1 cellular context compared by ENCODE assay signal in the genomic region with DNA sequence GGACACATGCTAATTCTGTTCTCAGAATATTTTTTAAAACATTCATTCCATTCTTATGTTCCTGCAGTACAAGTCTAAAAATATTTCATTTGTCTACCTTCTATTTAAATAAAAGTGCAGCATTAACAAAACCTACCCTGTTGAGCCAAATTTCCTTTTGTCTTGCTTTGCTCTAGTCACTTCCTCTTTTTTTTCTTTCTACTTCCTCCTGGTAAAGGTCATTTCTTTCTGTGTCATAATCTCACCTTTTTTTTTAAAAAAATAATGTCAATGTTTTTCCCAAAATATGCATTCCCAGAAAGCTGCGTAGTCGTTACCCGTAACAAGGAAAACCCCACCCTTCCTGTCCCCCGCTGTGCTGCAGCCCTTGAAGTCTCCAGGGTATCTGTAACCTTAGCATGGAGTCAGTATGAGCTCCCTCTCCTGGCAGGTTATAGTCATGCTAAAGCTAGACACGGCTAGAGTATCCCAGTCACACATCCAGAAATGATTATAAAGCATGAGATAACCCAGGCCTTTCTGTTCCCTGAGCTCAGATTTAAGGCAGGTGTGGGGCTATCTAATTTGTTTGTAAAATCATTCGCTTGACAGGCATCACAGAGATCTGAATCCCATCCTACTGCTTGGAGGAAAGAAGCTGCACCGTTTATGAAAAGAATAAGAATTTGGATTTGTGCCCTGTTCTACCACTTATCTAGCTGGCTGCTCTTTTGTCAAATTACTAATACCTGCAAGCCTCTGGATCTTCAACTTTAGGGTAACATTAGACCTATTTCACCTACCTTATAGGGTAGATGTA.
TF ChIP-seq lines count a peak whose summit lies in the region.

No MANE protein-coding gene starts in this region.

TF ChIP-seq in HepG2, 621 proteins besides CTCF, POLR2A, EP300 and RAD21 (continued from another document and continues in another):
- TF ChIP-seq, protein P1, sequence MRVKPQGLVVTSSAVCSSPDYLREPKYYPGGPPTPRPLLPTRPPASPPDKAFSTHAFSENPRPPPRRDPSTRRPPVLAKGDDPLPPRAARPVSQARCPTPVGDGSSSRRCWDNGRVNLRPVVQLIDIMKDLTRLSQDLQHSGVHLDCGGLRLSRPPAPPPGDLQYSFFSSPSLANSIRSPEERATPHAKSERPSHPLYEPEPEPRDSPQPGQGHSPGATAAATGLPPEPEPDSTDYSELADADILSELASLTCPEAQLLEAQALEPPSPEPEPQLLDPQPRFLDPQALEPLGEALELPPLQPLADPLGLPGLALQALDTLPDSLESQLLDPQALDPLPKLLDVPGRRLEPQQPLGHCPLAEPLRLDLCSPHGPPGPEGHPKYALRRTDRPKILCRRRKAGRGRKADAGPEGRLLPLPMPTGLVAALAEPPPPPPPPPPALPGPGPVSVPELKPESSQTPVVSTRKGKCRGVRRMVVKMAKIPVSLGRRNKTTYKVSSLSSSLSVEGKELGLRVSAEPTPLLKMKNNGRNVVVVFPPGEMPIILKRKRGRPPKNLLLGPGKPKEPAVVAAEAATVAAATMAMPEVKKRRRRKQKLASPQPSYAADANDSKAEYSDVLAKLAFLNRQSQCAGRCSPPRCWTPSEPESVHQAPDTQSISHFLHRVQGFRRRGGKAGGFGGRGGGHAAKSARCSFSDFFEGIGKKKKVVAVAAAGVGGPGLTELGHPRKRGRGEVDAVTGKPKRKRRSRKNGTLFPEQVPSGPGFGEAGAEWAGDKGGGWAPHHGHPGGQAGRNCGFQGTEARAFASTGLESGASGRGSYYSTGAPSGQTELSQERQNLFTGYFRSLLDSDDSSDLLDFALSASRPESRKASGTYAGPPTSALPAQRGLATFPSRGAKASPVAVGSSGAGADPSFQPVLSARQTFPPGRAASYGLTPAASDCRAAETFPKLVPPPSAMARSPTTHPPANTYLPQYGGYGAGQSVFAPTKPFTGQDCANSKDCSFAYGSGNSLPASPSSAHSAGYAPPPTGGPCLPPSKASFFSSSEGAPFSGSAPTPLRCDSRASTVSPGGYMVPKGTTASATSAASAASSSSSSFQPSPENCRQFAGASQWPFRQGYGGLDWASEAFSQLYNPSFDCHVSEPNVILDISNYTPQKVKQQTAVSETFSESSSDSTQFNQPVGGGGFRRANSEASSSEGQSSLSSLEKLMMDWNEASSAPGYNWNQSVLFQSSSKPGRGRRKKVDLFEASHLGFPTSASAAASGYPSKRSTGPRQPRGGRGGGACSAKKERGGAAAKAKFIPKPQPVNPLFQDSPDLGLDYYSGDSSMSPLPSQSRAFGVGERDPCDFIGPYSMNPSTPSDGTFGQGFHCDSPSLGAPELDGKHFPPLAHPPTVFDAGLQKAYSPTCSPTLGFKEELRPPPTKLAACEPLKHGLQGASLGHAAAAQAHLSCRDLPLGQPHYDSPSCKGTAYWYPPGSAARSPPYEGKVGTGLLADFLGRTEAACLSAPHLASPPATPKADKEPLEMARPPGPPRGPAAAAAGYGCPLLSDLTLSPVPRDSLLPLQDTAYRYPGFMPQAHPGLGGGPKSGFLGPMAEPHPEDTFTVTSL (CRISPR knock-in tag; IDR thresholded peaks at IDR 0.05; ENCODE audit: borderline replicate concordance), result peak; percentile 17; the same call in 1 of the 2 replicates
- TF ChIP-seq TCF12 (IDR thresholded peaks at IDR 0.05) (no peak), TCF12 (CRISPR knock-in tag; IDR thresholded peaks at IDR 0.05) (no peak), STAG1 (CRISPR knock-in tag; IDR thresholded peaks at IDR 0.05) (peak; percentile 81), PHF8 (CRISPR knock-in tag; IDR thresholded peaks at IDR 0.05) (peak; percentile 34; the same call in 1 of the 2 replicates), SAP130 (CRISPR knock-in tag; IDR thresholded peaks at IDR 0.05; ENCODE audit: low read depth) (peak; percentile 33; the same call in 1 of the 2 replicates), MBD4 (IDR thresholded peaks at IDR 0.05; ENCODE audit: borderline replicate concordance, low read length) (no peak), FOSL2 (CRISPR knock-in tag; IDR thresholded peaks at IDR 0.05) (peak; percentile 28; the same call in 1 of the 2 replicates), ATF1 (CRISPR knock-in tag; IDR thresholded peaks at IDR 0.05) (no peak), DMAP1 (CRISPR knock-in tag; IDR thresholded peaks at IDR 0.05) (no peak), SMC3 (IDR thresholded peaks at IDR 0.05; ENCODE audit: low read length) (peak; percentile 95), RFX3 (CRISPR knock-in tag; IDR thresholded peaks at IDR 0.05) (no peak), TOE1 (CRISPR knock-in tag; IDR thresholded peaks at IDR 0.05) (no peak), HOXA5 (CRISPR knock-in tag; IDR thresholded peaks at IDR 0.05) (0 out of 2 replicates have a peak, but pooled peaks have one; percentile 30), NONO (IDR thresholded peaks at IDR 0.05) (no peak), NONO (CRISPR knock-in tag; conservative IDR thresholded peaks at IDR 0.05) (no peak), ZNF552 (CRISPR knock-in tag; IDR thresholded peaks at IDR 0.05; ENCODE audit: borderline replicate concordance) (no peak), ZFP36L2 (CRISPR knock-in tag; IDR thresholded peaks at IDR 0.05) (no peak), ERF (CRISPR knock-in tag; IDR thresholded peaks at IDR 0.05) (peak; percentile 29; the same call in 1 of the 2 replicates), RXRA (CRISPR knock-in tag; IDR thresholded peaks at IDR 0.05) (no peak), SOX13 (IDR thresholded peaks at IDR 0.05) (no peak), SOX13 (CRISPR knock-in tag; conservative IDR thresholded peaks at IDR 0.05 in 1 of 2, IDR thresholded peaks at IDR 0.05 in 1 of 2) (0 out of 4 replicates have a peak, but pooled peaks of 1 of the 2 experiments have one; percentile 29), ZNF335 (CRISPR knock-in tag; IDR thresholded peaks at IDR 0.05) (no peak), SAFB2 (CRISPR knock-in tag; IDR thresholded peaks at IDR 0.05; ENCODE audit: borderline replicate concordance, low read depth) (no peak), GATAD2A (CRISPR knock-in tag; IDR thresholded peaks at IDR 0.05) (peak; percentile 74), GABPB1 (CRISPR knock-in tag; IDR thresholded peaks at IDR 0.05) (0 out of 2 replicates have a peak, but pooled peaks have one; percentile 17), ZNF30 (CRISPR knock-in tag; IDR thresholded peaks at IDR 0.05) (no peak), ZNF484 (CRISPR knock-in tag; IDR thresholded peaks at IDR 0.05; ENCODE audit: borderline replicate concordance, low read depth) (no peak), ZNF83 (CRISPR knock-in tag; IDR thresholded peaks at IDR 0.05; ENCODE audit: borderline replicate concordance) (no peak), ZNF724P (CRISPR knock-in tag; IDR thresholded peaks at IDR 0.05; ENCODE audit: borderline replicate concordance) (no peak), SALL2 (CRISPR knock-in tag; IDR thresholded peaks at IDR 0.05) (no peak), TEAD3 (CRISPR knock-in tag; optimal IDR thresholded peaks at IDR 0.05; ENCODE audit: borderline replicate concordance) (peak; percentile 63), KLF16 (CRISPR knock-in tag; IDR thresholded peaks at IDR 0.05) (0 out of 4 replicates have a peak, but pooled peaks of 1 of the 2 experiments have one; percentile 27), GZF1 (CRISPR knock-in tag; IDR thresholded peaks at IDR 0.05) (no peak)
- TF ChIP-seq, protein P2, sequence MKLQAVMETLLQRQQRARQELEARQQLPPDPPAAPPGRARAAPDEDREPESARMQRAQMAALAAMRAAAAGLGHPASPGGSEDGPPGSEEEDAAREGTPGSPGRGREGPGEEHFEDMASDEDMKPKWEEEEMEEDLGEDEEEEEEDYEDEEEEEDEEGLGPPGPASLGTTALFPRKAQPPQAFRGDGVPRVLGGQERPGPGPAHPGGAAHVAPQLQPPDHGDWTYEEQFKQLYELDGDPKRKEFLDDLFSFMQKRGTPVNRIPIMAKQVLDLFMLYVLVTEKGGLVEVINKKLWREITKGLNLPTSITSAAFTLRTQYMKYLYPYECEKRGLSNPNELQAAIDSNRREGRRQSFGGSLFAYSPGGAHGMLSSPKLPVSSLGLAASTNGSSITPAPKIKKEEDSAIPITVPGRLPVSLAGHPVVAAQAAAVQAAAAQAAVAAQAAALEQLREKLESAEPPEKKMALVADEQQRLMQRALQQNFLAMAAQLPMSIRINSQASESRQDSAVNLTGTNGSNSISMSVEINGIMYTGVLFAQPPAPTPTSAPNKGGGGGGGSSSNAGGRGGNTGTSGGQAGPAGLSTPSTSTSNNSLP (IDR thresholded peaks at IDR 0.05; ENCODE audit: low read depth, low read length), result no peak
- TF ChIP-seq, protein P3, sequence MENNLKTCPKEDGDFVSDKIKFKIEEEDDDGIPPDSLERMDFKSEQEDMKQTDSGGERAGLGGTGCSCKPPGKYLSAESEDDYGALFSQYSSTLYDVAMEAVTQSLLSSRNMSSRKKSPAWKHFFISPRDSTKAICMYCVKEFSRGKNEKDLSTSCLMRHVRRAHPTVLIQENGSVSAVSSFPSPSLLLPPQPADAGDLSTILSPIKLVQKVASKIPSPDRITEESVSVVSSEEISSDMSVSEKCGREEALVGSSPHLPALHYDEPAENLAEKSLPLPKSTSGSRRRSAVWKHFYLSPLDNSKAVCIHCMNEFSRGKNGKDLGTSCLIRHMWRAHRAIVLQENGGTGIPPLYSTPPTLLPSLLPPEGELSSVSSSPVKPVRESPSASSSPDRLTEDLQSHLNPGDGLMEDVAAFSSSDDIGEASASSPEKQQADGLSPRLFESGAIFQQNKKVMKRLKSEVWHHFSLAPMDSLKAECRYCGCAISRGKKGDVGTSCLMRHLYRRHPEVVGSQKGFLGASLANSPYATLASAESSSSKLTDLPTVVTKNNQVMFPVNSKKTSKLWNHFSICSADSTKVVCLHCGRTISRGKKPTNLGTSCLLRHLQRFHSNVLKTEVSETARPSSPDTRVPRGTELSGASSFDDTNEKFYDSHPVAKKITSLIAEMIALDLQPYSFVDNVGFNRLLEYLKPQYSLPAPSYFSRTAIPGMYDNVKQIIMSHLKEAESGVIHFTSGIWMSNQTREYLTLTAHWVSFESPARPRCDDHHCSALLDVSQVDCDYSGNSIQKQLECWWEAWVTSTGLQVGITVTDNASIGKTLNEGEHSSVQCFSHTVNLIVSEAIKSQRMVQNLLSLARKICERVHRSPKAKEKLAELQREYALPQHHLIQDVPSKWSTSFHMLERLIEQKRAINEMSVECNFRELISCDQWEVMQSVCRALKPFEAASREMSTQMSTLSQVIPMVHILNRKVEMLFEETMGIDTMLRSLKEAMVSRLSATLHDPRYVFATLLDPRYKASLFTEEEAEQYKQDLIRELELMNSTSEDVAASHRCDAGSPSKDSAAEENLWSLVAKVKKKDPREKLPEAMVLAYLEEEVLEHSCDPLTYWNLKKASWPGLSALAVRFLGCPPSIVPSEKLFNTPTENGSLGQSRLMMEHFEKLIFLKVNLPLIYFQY (CRISPR knock-in tag; IDR thresholded peaks at IDR 0.05; ENCODE audit: borderline replicate concordance), result no peak
- TF ChIP-seq, protein P4, sequence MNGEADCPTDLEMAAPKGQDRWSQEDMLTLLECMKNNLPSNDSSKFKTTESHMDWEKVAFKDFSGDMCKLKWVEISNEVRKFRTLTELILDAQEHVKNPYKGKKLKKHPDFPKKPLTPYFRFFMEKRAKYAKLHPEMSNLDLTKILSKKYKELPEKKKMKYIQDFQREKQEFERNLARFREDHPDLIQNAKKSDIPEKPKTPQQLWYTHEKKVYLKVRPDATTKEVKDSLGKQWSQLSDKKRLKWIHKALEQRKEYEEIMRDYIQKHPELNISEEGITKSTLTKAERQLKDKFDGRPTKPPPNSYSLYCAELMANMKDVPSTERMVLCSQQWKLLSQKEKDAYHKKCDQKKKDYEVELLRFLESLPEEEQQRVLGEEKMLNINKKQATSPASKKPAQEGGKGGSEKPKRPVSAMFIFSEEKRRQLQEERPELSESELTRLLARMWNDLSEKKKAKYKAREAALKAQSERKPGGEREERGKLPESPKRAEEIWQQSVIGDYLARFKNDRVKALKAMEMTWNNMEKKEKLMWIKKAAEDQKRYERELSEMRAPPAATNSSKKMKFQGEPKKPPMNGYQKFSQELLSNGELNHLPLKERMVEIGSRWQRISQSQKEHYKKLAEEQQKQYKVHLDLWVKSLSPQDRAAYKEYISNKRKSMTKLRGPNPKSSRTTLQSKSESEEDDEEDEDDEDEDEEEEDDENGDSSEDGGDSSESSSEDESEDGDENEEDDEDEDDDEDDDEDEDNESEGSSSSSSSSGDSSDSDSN (CRISPR knock-in tag; IDR thresholded peaks at IDR 0.05), result no peak
- TF ChIP-seq, protein P5, sequence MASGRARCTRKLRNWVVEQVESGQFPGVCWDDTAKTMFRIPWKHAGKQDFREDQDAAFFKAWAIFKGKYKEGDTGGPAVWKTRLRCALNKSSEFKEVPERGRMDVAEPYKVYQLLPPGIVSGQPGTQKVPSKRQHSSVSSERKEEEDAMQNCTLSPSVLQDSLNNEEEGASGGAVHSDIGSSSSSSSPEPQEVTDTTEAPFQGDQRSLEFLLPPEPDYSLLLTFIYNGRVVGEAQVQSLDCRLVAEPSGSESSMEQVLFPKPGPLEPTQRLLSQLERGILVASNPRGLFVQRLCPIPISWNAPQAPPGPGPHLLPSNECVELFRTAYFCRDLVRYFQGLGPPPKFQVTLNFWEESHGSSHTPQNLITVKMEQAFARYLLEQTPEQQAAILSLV (CRISPR knock-in tag; IDR thresholded peaks at IDR 0.05; ENCODE audit: borderline replicate concordance), result no peak
- TF ChIP-seq, protein P6, sequence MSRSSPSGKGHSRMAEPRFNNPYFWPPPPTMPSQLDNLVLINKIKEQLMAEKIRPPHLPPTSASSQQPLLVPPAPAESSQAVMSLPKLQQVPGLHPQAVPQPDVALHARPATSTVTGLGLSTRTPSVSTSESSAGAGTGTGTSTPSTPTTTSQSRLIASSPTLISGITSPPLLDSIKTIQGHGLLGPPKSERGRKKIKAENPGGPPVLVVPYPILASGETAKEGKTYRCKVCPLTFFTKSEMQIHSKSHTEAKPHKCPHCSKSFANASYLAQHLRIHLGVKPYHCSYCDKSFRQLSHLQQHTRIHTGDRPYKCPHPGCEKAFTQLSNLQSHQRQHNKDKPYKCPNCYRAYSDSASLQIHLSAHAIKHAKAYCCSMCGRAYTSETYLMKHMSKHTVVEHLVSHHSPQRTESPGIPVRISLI (CRISPR knock-in tag; IDR thresholded peaks at IDR 0.05; ENCODE audit: borderline replicate concordance), result peak; percentile 72; the same call in 1 of the 2 replicates
- TF ChIP-seq, protein P7, sequence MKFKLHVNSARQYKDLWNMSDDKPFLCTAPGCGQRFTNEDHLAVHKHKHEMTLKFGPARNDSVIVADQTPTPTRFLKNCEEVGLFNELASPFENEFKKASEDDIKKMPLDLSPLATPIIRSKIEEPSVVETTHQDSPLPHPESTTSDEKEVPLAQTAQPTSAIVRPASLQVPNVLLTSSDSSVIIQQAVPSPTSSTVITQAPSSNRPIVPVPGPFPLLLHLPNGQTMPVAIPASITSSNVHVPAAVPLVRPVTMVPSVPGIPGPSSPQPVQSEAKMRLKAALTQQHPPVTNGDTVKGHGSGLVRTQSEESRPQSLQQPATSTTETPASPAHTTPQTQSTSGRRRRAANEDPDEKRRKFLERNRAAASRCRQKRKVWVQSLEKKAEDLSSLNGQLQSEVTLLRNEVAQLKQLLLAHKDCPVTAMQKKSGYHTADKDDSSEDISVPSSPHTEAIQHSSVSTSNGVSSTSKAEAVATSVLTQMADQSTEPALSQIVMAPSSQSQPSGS (CRISPR knock-in tag; IDR thresholded peaks at IDR 0.05), result no peak
- TF ChIP-seq, protein P8, sequence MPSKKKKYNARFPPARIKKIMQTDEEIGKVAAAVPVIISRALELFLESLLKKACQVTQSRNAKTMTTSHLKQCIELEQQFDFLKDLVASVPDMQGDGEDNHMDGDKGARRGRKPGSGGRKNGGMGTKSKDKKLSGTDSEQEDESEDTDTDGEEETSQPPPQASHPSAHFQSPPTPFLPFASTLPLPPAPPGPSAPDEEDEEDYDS (CRISPR knock-in tag; IDR thresholded peaks at IDR 0.05), result peak; percentile 31; the same call in 1 of the 2 replicates
